In genomic region chr10:102120142-102120986, GRCh38 we compare ENCODE assay signal across 8 cellular contexts. TPM values are rescaled to one million over a fixed set of nuclear protein-coding genes. Genes with fewer than 3 reads are reported as not detected.
DNase-seq lines count a peak whose midpoint lies in the region; ATAC-seq and TF ChIP-seq lines count a peak whose summit lies in the region.

Gene LDB1, minus strand, starts transcription at chr10:102120368. Its CDS starts 258 bp downstream, at chr10:102120110.

- H3K9me3 ChIP-seq in neural cell (ENCODE audit: low read length), result no peaks in the 10 kb centered on the region
- H3K9me3 ChIP-seq in suprapubic skin, result no peaks in the 10 kb centered on the region

- TF ChIP-seq POLR2A in suprapubic skin (IDR thresholded peaks at IDR 0.05), result peak; percentile 65 to 78

- TF ChIP-seq EP300 in neural cell (conservative IDR thresholded peaks at IDR 0.05; ENCODE audit: poor library complexity, severe bottlenecking) (peak; percentile 59), suprapubic skin (IDR thresholded peaks at IDR 0.05) (no peak)

- H3K79me2 ChIP-seq in neural cell (replicated peaks; ENCODE audit: insufficient read depth, low read length), result peaks cover 43% of the 10 kb centered on the region

- H3K4me1 ChIP-seq in foreskin keratinocyte (peaks cover 14% of the 10 kb centered on the region), suprapubic skin (peaks cover 56% of the 10 kb centered on the region)

- peak within 1 kb of the TSS; percentile 95 for H3K4me2 ChIP-seq in neural cell (ENCODE audit: low read length)

- no peak for TF ChIP-seq RAD21 in neural cell (conservative IDR thresholded peaks at IDR 0.05)

- H3K27me3 ChIP-seq in foreskin keratinocyte (no peaks in the 10 kb centered on the region), neural cell (ENCODE audit: insufficient read depth, low read depth, low read length) (no peaks in the 10 kb centered on the region), suprapubic skin (no peaks in the 10 kb centered on the region)

- ATAC-seq in GM21526 (IDR thresholded peaks at IDR 0.05; ENCODE audit: low FRiP score, unreplicated experiment) (peak; percentile 46), foreskin keratinocyte (peak; percentile 49)

- H3K4me3 ChIP-seq in Jurkat, Clone E6-1 (ENCODE audit: low read length), result peak within 1 kb of the TSS; percentile 82
- H3K4me3 ChIP-seq in neural cell (ENCODE audit: low read length) (peak within 1 kb of the TSS; percentile 92), suprapubic skin (peak within 1 kb of the TSS; percentile 73)

- H2AFZ ChIP-seq in neural cell (ENCODE audit: low read depth, low read length), result peak within 1 kb of the TSS; percentile 76

- no peaks in the 10 kb centered on the region for H3F3A ChIP-seq in neural cell (ENCODE audit: insufficient read depth, low read length, poor library complexity, severe bottlenecking)

- H3K9ac ChIP-seq in neural cell (ENCODE audit: low read length), result peak within 1 kb of the TSS; percentile 88

- peak within 1 kb of the TSS; percentile 4 for H3K27ac ChIP-seq in foreskin keratinocyte
- H3K27ac ChIP-seq in neural cell (ENCODE audit: low read length), result peak within 1 kb of the TSS; percentile 97
- peak within 1 kb of the TSS; percentile 98 for H3K27ac ChIP-seq in suprapubic skin

- TF ChIP-seq CTCF in foreskin keratinocyte (conservative IDR thresholded peaks at IDR 0.05), result peak; percentile 37
- peak; percentile 31 for TF ChIP-seq CTCF in neural cell (IDR thresholded peaks at IDR 0.05; ENCODE audit: poor library complexity, severe bottlenecking)
- peak in 1 of 2 donors; percentile 11 for TF ChIP-seq CTCF in suprapubic skin (IDR thresholded peaks at IDR 0.05)

- no peaks in the 10 kb centered on the region for H3K9me2 ChIP-seq in neural cell (ENCODE audit: insufficient read depth, low read length)

- DNase-seq in DMS114 treated with DMSO at 0.1 percent for 48 hours (lab: John Stamatoyannopoulos, UW; ENCODE audit: unreplicated experiment) (peak; percentile 59), SIG-M5 treated with dmso at 0.1 percent for 504 hours (lab: John Stamatoyannopoulos, UW; ENCODE audit: unreplicated experiment) (peak; percentile 77), foreskin keratinocyte (peak; percentile 58 to 77), suprapubic skin (ENCODE audit: low spot score in 2 of 2) (peak; percentile 86 to 87)
- peak; percentile 54 for DNase-seq in Jurkat, Clone E6-1 (ENCODE audit: low read depth, low spot score)
- DNase-seq in activated naive CD4-positive, alpha-beta T cell treated with Interleukin-2 at 50 U/mL for 16 hours, result peak; percentile 68

- H3K36me3 ChIP-seq in neural cell (ENCODE audit: insufficient read depth, low read length) (no peaks in the 10 kb centered on the region), suprapubic skin (no peaks in the 10 kb centered on the region)

- WGBS in suprapubic skin, result under 1% methylated on average over 54 of the region's 104 CpGs

- H4K20me1 ChIP-seq in neural cell (ENCODE audit: insufficient read depth), result no peaks in the 10 kb centered on the region

TF ChIP-seq in neural cell, 6 proteins besides CTCF, POLR2A, EP300 and RAD21:
- TF ChIP-seq POLR2AphosphoS5 (IDR thresholded peaks at IDR 0.05) (peak; percentile 92), TAF1 (IDR thresholded peaks at IDR 0.05; ENCODE audit: low read depth) (no peak), MXI1 (conservative IDR thresholded peaks at IDR 0.05; ENCODE audit: poor library complexity, severe bottlenecking) (peak; percentile 89)

RNA-seq across cellular contexts. Expression of gene LDB1, which starts in this region (rescaled TPM):
- 75.5 TPM for polyA plus RNA-seq in Jurkat, Clone E6-1 (2012; ENCODE audit: insufficient read depth, insufficient read length)
- total RNA-seq in foreskin keratinocyte, result 65.7 and 65.8 TPM in 2 replicates
- polyA plus RNA-seq in foreskin keratinocyte, result 38.6 and 41.4 TPM in 2 replicates
- 107 and 112 TPM in 2 replicates for polyA plus RNA-seq in neural cell
- 165 and 189 TPM in 2 replicates for polyA minus RNA-seq in neural cell
- 100 to 1,000 TPM in 2 of 4 donors, 10 to 100 TPM in 2; 62.0 to 217 (median 96.0) TPM for total RNA-seq in suprapubic skin

Comparison
In these comparisons a context has a peak if more than half of its experiments do, and no peak if none do; other contexts are left out.
1. Peak in every context shown above with its lines: DNase-seq, ATAC-seq, H3K4me3 ChIP-seq and H3K27ac ChIP-seq.
2. H3K27ac ChIP-seq: peak in every context shown above with its lines; median percentile 98 in suprapubic skin; 97 in neural cell; 4 in foreskin keratinocyte.